1 cellular context compared by ENCODE assay signal in the genomic region with DNA sequence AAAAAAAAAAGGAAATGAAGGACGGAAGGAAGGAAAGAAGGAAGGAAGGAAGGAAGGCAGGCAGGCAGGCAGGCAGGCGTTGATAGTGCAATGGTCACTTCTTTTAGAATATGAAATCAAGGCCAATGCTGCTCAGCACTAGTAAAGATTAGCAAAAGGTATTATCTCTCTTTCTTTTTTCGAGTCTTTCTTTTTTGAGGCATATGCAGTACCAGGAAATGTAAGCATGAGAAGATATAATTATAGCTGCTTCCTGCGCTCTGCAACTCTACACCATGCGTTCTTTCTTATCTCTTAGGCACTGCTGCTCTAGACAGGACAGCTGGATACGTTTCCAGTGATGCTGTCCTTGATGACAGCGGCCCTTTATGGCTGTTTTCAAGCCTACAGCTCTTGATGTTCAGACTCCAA.
TF ChIP-seq lines count a peak whose summit lies in the region.

No MANE protein-coding gene starts in this region.

TF ChIP-seq in K562, 482 proteins besides CTCF, POLR2A, EP300 and RAD21 (continued from another document and continues in another):
- TF ChIP-seq CBX5 (IDR thresholded peaks at IDR 0.05; ENCODE audit: borderline replicate concordance, low read depth): no peak
- TF ChIP-seq, protein P1, sequence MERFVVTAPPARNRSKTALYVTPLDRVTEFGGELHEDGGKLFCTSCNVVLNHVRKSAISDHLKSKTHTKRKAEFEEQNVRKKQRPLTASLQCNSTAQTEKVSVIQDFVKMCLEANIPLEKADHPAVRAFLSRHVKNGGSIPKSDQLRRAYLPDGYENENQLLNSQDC (CRISPR knock-in tag; IDR thresholded peaks at IDR 0.05): no peak
- no peak for TF ChIP-seq POLR2AphosphoS2 (IDR thresholded peaks at IDR 0.05; ENCODE audit: low read length)
- TF ChIP-seq POLR2AphosphoS5 (IDR thresholded peaks at IDR 0.05; ENCODE audit: control insufficient read depth, insufficient read depth, low read depth, low read length): peak; percentile 59; the same call in 1 of the 2 replicates
- peak; percentile 60 for TF ChIP-seq PML (IDR thresholded peaks at IDR 0.05; ENCODE audit: low read length)
- TF ChIP-seq BRD9 (IDR thresholded peaks at IDR 0.05; ENCODE audit: low read depth, partially characterized antibody): peak; percentile 73
- TF ChIP-seq, protein P2, sequence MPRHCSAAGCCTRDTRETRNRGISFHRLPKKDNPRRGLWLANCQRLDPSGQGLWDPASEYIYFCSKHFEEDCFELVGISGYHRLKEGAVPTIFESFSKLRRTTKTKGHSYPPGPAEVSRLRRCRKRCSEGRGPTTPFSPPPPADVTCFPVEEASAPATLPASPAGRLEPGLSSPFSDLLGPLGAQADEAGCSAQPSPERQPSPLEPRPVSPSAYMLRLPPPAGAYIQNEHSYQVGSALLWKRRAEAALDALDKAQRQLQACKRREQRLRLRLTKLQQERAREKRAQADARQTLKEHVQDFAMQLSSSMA (CRISPR knock-in tag; IDR thresholded peaks at IDR 0.05): no peak
- peak in 1 of 2 experiments; percentile 76; a peak in 2 of 4 replicates for TF ChIP-seq HDAC1 (IDR thresholded peaks at IDR 0.05)
- TF ChIP-seq, protein P3, sequence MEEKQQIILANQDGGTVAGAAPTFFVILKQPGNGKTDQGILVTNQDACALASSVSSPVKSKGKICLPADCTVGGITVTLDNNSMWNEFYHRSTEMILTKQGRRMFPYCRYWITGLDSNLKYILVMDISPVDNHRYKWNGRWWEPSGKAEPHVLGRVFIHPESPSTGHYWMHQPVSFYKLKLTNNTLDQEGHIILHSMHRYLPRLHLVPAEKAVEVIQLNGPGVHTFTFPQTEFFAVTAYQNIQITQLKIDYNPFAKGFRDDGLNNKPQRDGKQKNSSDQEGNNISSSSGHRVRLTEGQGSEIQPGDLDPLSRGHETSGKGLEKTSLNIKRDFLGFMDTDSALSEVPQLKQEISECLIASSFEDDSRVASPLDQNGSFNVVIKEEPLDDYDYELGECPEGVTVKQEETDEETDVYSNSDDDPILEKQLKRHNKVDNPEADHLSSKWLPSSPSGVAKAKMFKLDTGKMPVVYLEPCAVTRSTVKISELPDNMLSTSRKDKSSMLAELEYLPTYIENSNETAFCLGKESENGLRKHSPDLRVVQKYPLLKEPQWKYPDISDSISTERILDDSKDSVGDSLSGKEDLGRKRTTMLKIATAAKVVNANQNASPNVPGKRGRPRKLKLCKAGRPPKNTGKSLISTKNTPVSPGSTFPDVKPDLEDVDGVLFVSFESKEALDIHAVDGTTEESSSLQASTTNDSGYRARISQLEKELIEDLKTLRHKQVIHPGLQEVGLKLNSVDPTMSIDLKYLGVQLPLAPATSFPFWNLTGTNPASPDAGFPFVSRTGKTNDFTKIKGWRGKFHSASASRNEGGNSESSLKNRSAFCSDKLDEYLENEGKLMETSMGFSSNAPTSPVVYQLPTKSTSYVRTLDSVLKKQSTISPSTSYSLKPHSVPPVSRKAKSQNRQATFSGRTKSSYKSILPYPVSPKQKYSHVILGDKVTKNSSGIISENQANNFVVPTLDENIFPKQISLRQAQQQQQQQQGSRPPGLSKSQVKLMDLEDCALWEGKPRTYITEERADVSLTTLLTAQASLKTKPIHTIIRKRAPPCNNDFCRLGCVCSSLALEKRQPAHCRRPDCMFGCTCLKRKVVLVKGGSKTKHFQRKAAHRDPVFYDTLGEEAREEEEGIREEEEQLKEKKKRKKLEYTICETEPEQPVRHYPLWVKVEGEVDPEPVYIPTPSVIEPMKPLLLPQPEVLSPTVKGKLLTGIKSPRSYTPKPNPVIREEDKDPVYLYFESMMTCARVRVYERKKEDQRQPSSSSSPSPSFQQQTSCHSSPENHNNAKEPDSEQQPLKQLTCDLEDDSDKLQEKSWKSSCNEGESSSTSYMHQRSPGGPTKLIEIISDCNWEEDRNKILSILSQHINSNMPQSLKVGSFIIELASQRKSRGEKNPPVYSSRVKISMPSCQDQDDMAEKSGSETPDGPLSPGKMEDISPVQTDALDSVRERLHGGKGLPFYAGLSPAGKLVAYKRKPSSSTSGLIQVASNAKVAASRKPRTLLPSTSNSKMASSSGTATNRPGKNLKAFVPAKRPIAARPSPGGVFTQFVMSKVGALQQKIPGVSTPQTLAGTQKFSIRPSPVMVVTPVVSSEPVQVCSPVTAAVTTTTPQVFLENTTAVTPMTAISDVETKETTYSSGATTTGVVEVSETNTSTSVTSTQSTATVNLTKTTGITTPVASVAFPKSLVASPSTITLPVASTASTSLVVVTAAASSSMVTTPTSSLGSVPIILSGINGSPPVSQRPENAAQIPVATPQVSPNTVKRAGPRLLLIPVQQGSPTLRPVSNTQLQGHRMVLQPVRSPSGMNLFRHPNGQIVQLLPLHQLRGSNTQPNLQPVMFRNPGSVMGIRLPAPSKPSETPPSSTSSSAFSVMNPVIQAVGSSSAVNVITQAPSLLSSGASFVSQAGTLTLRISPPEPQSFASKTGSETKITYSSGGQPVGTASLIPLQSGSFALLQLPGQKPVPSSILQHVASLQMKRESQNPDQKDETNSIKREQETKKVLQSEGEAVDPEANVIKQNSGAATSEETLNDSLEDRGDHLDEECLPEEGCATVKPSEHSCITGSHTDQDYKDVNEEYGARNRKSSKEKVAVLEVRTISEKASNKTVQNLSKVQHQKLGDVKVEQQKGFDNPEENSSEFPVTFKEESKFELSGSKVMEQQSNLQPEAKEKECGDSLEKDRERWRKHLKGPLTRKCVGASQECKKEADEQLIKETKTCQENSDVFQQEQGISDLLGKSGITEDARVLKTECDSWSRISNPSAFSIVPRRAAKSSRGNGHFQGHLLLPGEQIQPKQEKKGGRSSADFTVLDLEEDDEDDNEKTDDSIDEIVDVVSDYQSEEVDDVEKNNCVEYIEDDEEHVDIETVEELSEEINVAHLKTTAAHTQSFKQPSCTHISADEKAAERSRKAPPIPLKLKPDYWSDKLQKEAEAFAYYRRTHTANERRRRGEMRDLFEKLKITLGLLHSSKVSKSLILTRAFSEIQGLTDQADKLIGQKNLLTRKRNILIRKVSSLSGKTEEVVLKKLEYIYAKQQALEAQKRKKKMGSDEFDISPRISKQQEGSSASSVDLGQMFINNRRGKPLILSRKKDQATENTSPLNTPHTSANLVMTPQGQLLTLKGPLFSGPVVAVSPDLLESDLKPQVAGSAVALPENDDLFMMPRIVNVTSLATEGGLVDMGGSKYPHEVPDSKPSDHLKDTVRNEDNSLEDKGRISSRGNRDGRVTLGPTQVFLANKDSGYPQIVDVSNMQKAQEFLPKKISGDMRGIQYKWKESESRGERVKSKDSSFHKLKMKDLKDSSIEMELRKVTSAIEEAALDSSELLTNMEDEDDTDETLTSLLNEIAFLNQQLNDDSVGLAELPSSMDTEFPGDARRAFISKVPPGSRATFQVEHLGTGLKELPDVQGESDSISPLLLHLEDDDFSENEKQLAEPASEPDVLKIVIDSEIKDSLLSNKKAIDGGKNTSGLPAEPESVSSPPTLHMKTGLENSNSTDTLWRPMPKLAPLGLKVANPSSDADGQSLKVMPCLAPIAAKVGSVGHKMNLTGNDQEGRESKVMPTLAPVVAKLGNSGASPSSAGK (IDR thresholded peaks at IDR 0.05): peak; percentile 37; the same call in 1 of the 2 replicates
- peak; percentile 80 for TF ChIP-seq DPF2 (IDR thresholded peaks at IDR 0.05)
- TF ChIP-seq, protein P4, sequence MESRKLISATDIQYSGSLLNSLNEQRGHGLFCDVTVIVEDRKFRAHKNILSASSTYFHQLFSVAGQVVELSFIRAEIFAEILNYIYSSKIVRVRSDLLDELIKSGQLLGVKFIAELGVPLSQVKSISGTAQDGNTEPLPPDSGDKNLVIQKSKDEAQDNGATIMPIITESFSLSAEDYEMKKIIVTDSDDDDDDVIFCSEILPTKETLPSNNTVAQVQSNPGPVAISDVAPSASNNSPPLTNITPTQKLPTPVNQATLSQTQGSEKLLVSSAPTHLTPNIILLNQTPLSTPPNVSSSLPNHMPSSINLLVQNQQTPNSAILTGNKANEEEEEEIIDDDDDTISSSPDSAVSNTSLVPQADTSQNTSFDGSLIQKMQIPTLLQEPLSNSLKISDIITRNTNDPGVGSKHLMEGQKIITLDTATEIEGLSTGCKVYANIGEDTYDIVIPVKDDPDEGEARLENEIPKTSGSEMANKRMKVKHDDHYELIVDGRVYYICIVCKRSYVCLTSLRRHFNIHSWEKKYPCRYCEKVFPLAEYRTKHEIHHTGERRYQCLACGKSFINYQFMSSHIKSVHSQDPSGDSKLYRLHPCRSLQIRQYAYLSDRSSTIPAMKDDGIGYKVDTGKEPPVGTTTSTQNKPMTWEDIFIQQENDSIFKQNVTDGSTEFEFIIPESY (CRISPR knock-in tag; IDR thresholded peaks at IDR 0.05): no peak
- TF ChIP-seq SMARCA4 (IDR thresholded peaks at IDR 0.05): peak; percentile 80
- peak; percentile 65 to 70 for TF ChIP-seq KDM1A (IDR thresholded peaks at IDR 0.05)
- TF ChIP-seq NCOR1 (IDR thresholded peaks at IDR 0.05): peak; percentile 76
- no peak for TF ChIP-seq ZNF57 (CRISPR knock-in tag; IDR thresholded peaks at IDR 0.05)
- TF ChIP-seq STAT5A (IDR thresholded peaks at IDR 0.05; ENCODE audit: borderline replicate concordance, low read length): peak; percentile 73
- peak; percentile 80 for TF ChIP-seq TAL1 (IDR thresholded peaks at IDR 0.05)
- TF ChIP-seq SMARCE1 (IDR thresholded peaks at IDR 0.05): peak; percentile 20; the same call in 1 of the 2 replicates
- peak; percentile 7; the same call in 1 of the 2 replicates for TF ChIP-seq EHMT2 (IDR thresholded peaks at IDR 0.05)
- peak; percentile 82 for TF ChIP-seq CBFA2T2 (conservative IDR thresholded peaks at IDR 0.05)
- TF ChIP-seq NBN (IDR thresholded peaks at IDR 0.05; ENCODE audit: low read depth): peak; percentile 26; the same call in 1 of the 2 replicates
- TF ChIP-seq, protein P5, sequence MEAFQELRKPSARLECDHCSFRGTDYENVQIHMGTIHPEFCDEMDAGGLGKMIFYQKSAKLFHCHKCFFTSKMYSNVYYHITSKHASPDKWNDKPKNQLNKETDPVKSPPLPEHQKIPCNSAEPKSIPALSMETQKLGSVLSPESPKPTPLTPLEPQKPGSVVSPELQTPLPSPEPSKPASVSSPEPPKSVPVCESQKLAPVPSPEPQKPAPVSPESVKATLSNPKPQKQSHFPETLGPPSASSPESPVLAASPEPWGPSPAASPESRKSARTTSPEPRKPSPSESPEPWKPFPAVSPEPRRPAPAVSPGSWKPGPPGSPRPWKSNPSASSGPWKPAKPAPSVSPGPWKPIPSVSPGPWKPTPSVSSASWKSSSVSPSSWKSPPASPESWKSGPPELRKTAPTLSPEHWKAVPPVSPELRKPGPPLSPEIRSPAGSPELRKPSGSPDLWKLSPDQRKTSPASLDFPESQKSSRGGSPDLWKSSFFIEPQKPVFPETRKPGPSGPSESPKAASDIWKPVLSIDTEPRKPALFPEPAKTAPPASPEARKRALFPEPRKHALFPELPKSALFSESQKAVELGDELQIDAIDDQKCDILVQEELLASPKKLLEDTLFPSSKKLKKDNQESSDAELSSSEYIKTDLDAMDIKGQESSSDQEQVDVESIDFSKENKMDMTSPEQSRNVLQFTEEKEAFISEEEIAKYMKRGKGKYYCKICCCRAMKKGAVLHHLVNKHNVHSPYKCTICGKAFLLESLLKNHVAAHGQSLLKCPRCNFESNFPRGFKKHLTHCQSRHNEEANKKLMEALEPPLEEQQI (IDR thresholded peaks at IDR 0.05): peak; percentile 36; the same call in 1 of the 2 replicates
- TF ChIP-seq ZBED1 (IDR thresholded peaks at IDR 0.05): no peak
- 0 out of 2 replicates have a peak, but pooled peaks have one; percentile 51 for TF ChIP-seq EP400 (IDR thresholded peaks at IDR 0.05)
- TF ChIP-seq SOX6 (IDR thresholded peaks at IDR 0.05): peak; percentile 82
- TF ChIP-seq, protein P6, sequence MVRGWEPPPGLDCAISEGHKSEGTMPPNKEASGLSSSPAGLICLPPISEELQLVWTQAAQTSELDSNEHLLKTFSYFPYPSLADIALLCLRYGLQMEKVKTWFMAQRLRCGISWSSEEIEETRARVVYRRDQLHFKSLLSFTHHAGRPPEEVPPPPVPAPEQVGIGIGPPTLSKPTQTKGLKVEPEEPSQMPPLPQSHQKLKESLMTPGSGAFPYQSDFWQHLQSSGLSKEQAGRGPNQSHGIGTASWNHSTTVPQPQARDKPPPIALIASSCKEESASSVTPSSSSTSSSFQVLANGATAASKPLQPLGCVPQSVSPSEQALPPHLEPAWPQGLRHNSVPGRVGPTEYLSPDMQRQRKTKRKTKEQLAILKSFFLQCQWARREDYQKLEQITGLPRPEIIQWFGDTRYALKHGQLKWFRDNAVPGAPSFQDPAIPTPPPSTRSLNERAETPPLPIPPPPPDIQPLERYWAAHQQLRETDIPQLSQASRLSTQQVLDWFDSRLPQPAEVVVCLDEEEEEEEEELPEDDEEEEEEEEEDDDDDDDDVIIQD (CRISPR knock-in tag; IDR thresholded peaks at IDR 0.05): no peak
- no peak for TF ChIP-seq HDGF (IDR thresholded peaks at IDR 0.05)
- 0 out of 2 replicates have a peak, but pooled peaks have one; percentile 42 for TF ChIP-seq BCOR (IDR thresholded peaks at IDR 0.05)
- 0 out of 2 replicates have a peak, but pooled peaks have one; percentile 46 for TF ChIP-seq L3MBTL2 (IDR thresholded peaks at IDR 0.05)
- no peak for TF ChIP-seq SMARCC2 (IDR thresholded peaks at IDR 0.05; ENCODE audit: low read depth)
- no peak for TF ChIP-seq NFATC3 (IDR thresholded peaks at IDR 0.05)
- peak; percentile 11 for TF ChIP-seq HDAC3 (IDR thresholded peaks at IDR 0.05; ENCODE audit: borderline replicate concordance, partially characterized antibody)
- TF ChIP-seq FOXM1 (IDR thresholded peaks at IDR 0.05; ENCODE audit: low read depth): 0 out of 2 replicates have a peak, but pooled peaks have one; percentile 34
- no peak for TF ChIP-seq FOXM1 (CRISPR knock-in tag; IDR thresholded peaks at IDR 0.05; ENCODE audit: low read depth)
- no peak for TF ChIP-seq CBX1 (IDR thresholded peaks at IDR 0.05; ENCODE audit: low read depth)
- no peak for TF ChIP-seq THRAP3 (IDR thresholded peaks at IDR 0.05; ENCODE audit: borderline replicate concordance)
- peak; percentile 22; the same call in 1 of the 2 replicates for TF ChIP-seq NCOA1 (IDR thresholded peaks at IDR 0.05; ENCODE audit: low read depth)
- TF ChIP-seq ATF1 (CRISPR knock-in tag; IDR thresholded peaks at IDR 0.05): no peak
- peak; percentile 75 for TF ChIP-seq ATF1 (tag; IDR thresholded peaks at IDR 0.05)
- TF ChIP-seq, protein P7, sequence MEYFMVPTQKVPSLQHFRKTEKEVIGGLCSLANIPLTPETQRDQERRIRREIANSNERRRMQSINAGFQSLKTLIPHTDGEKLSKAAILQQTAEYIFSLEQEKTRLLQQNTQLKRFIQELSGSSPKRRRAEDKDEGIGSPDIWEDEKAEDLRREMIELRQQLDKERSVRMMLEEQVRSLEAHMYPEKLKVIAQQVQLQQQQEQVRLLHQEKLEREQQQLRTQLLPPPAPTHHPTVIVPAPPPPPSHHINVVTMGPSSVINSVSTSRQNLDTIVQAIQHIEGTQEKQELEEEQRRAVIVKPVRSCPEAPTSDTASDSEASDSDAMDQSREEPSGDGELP (CRISPR knock-in tag; IDR thresholded peaks at IDR 0.05; ENCODE audit: borderline replicate concordance): peak; percentile 70
- TF ChIP-seq MYC (IDR thresholded peaks at IDR 0.05; ENCODE audit: low read depth, low read length): peak; percentile 60
- no peak for TF ChIP-seq MYC (CRISPR knock-in tag; IDR thresholded peaks at IDR 0.05; ENCODE audit: borderline replicate concordance, low read depth)
- no peak for TF ChIP-seq SLC30A9 (CRISPR knock-in tag; IDR thresholded peaks at IDR 0.05)
- TF ChIP-seq MEIS2 (IDR thresholded peaks at IDR 0.05; ENCODE audit: partially characterized antibody): peak; percentile 66
- TF ChIP-seq RCOR1 (IDR thresholded peaks at IDR 0.05; ENCODE audit: borderline replicate concordance in 1 of 2, low read depth in 2 of 2, low read length in 2 of 2): peak in 1 of 2 experiments; percentile 81; a peak in 2 of 4 replicates
- peak; percentile 27 for TF ChIP-seq TBP (optimal IDR thresholded peaks at IDR 0.05; ENCODE audit: low read depth, low read length)
